8 cellular contexts compared by ENCODE assay signal in the genomic region with DNA sequence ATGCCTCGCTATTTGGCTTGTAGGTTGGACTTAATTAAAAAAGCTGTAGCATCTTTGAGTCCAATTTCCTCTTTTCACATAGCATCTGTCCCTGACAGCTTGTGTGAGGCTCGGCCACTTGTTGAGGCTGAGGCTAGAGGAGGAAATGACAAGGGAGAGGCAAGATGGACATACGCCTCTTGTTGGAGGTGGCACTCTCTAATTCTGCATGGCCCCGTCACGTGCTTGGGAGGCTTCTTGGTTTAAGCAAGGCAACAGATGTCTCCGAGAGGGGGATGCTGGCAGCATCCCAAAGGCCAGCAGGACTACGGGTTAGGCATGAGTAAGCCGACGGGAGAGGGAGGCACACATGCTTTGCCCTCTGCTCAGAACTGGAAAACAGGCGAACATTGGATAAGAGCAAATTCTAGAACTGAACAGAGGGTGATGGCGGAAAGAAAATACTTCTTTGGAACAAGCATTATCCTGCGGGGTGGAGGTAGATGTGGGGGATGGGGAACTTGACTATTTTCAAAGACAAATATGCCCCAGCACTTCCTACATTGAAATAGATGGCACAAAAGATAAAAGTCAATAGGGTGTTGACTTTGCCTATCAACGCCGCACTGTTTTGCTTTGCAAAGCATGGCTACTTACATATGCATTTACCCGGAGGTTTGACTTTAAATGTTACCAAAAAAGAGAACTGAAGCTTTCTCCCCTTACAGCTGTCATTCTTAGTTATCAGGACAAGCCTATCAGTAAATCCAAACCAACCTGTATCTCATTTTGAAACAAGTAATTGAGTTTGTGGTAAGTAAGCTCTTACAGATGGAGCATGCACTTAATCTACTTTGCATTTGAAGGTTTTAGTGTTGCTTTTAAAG.
DNase-seq lines count a peak whose midpoint lies in the region; ATAC-seq and TF ChIP-seq lines count a peak whose summit lies in the region.

No MANE protein-coding gene starts in this region.

- no peaks in the 10 kb centered on the region for H4K20me1 ChIP-seq in Loucy (ENCODE audit: insufficient read depth, low read length, poor library complexity, severe bottlenecking)

- no peak overlapping the region for H3K4me3 ChIP-seq in Loucy (ENCODE audit: low read length, poor library complexity, severe bottlenecking)
- H3K4me3 ChIP-seq in MG63: no peak overlapping the region

- intact Hi-C loops in posterior cingulate gyrus (cut with DNase I): no loop called here

- H3K9ac ChIP-seq in Loucy (ENCODE audit: low read depth, low read length, poor library complexity, severe bottlenecking): no peak overlapping the region

- peaks cover 59% of the 10 kb centered on the region for H3K4me1 ChIP-seq in Loucy (ENCODE audit: insufficient read depth, low read length, poor library complexity, severe bottlenecking)

- TF ChIP-seq CTCF in Loucy (conservative IDR thresholded peaks at IDR 0.05; ENCODE audit: low read length): no peak

- H3K79me2 ChIP-seq in Loucy (ENCODE audit: insufficient read depth, low read length): no peaks in the 10 kb centered on the region

- H3K9me3 ChIP-seq in Loucy (ENCODE audit: insufficient read depth, low read depth, low read length) (no peaks in the 10 kb centered on the region), MG63 (no peaks in the 10 kb centered on the region)

- no peaks in the 10 kb centered on the region for H3K27me3 ChIP-seq in Loucy (ENCODE audit: insufficient read depth, low read length, poor library complexity, severe bottlenecking)
- H3K27me3 ChIP-seq in MG63: no peaks in the 10 kb centered on the region

- no peaks in the 10 kb centered on the region for H3K9me2 ChIP-seq in Loucy (replicated peaks; ENCODE audit: low read depth, low read length)

- H2AFZ ChIP-seq in Loucy (ENCODE audit: low read length): no peak overlapping the region

- H3K4me2 ChIP-seq in Loucy (ENCODE audit: low read depth, low read length, poor library complexity, severe bottlenecking): peak overlapping the region; percentile 21

- ATAC-seq in GM21528 (IDR thresholded peaks at IDR 0.05; ENCODE audit: low FRiP score, unreplicated experiment): peak; percentile 69

- no peaks in the 10 kb centered on the region for H3K36me3 ChIP-seq in Loucy (ENCODE audit: insufficient read depth, low read length)
- no peaks in the 10 kb centered on the region for H3K36me3 ChIP-seq in MG63

- DNase-seq in DMS53 treated with DMSO at 0.1 percent for 48 hours (lab: John Stamatoyannopoulos, UW; ENCODE audit: unreplicated experiment): peak; percentile 84
- DNase-seq in astrocyte of the hippocampus (ENCODE audit: low read depth, low spot score): peak; percentile 61
- DNase-seq in posterior cingulate gyrus: peak in 8 of 10 donors; percentile 35 to 92 (median 69)
- DNase-seq in NCI-H187 (lab: John Stamatoyannopoulos, UW): no peak
- no peak for DNase-seq in iPS-NIHi7 (ENCODE audit: extremely low spot score)
- no peak for DNase-seq in MG63

- H3F3A ChIP-seq in Loucy (ENCODE audit: low read depth): no peaks in the 10 kb centered on the region

Comparison
In these comparisons a context has a peak if more than half of its experiments do, and no peak if none do; other contexts are left out.
1. DNase-seq: peak in DMS53 treated with DMSO at 0.1 percent for 48 hours (single experiment), astrocyte of the hippocampus (single experiment) and posterior cingulate gyrus (8 of 10); none in NCI-H187 (0 of 2), iPS-NIHi7 (single experiment) and MG63 (single experiment).